1 cellular context compared by ENCODE assay signal in the genomic region with DNA sequence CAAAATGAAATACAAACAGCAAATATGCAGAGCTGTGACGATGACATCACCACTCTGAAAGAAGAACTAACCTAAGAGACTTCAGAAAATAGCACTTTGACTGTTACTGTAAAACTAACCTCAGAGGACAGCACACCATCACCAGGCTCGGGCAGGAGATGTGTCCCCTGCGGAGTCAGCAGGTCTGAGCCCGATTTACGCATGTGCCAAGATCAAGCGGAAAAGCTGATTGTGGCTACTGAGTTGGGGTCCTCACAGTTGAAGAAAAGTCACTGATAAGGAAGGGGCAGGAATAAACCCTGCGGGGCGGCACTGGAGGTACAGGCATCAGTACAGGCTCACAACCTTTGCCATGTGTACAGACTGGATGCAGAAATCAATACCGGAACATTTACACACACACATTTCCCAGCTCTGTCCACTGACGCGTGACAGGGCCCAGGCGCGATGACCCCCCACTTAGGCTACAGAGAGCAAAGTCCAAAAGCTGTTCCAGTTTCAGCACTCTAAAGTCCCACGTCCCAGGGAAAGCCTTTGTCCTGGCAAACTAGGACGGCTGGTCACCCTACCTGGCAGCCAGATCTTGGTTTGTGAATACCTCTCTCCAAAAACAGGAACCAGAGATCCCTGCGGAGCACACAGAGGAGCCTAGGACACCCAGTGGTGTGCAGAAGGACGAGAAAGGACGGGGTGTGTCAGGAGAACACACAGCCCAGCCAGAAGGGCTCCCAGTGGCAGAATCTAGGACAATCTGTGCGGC.
A peak's percentile ranks its signal among the peaks of the same experiment; 100 is the strongest.
TF ChIP-seq lines count a peak whose summit lies in the region.

No MANE protein-coding gene starts in this region.

TF ChIP-seq in HepG2, 621 proteins besides CTCF, POLR2A, EP300 and RAD21 (continued from another document and continues in another):
- TF ChIP-seq, protein P1, sequence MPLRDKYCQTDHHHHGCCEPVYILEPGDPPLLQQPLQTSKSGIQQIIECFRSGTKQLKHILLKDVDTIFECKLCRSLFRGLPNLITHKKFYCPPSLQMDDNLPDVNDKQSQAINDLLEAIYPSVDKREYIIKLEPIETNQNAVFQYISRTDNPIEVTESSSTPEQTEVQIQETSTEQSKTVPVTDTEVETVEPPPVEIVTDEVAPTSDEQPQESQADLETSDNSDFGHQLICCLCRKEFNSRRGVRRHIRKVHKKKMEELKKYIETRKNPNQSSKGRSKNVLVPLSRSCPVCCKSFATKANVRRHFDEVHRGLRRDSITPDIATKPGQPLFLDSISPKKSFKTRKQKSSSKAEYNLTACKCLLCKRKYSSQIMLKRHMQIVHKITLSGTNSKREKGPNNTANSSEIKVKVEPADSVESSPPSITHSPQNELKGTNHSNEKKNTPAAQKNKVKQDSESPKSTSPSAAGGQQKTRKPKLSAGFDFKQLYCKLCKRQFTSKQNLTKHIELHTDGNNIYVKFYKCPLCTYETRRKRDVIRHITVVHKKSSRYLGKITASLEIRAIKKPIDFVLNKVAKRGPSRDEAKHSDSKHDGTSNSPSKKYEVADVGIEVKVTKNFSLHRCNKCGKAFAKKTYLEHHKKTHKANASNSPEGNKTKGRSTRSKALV (CRISPR knock-in tag; IDR thresholded peaks at IDR 0.05), result 0 out of 2 replicates have a peak, but pooled peaks have one; percentile 68
- TF ChIP-seq NFYB (CRISPR knock-in tag; IDR thresholded peaks at IDR 0.05), result peak; percentile 33; the same call in 1 of the 2 replicates
- TF ChIP-seq ZNF34 (CRISPR knock-in tag; IDR thresholded peaks at IDR 0.05; ENCODE audit: borderline replicate concordance), result no peak
- TF ChIP-seq JARID2 (CRISPR knock-in tag; IDR thresholded peaks at IDR 0.05; ENCODE audit: insufficient replicate concordance), result no peak
- TF ChIP-seq, protein P2, sequence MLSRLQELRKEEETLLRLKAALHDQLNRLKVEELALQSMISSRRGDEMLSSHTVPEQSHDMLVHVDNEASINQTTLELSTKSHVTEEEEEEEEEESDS (CRISPR knock-in tag; IDR thresholded peaks at IDR 0.05; ENCODE audit: borderline replicate concordance), result 0 out of 2 replicates have a peak, but pooled peaks have one; percentile 67
- TF ChIP-seq RFX3 (CRISPR knock-in tag; IDR thresholded peaks at IDR 0.05), result no peak
- TF ChIP-seq, protein P3, sequence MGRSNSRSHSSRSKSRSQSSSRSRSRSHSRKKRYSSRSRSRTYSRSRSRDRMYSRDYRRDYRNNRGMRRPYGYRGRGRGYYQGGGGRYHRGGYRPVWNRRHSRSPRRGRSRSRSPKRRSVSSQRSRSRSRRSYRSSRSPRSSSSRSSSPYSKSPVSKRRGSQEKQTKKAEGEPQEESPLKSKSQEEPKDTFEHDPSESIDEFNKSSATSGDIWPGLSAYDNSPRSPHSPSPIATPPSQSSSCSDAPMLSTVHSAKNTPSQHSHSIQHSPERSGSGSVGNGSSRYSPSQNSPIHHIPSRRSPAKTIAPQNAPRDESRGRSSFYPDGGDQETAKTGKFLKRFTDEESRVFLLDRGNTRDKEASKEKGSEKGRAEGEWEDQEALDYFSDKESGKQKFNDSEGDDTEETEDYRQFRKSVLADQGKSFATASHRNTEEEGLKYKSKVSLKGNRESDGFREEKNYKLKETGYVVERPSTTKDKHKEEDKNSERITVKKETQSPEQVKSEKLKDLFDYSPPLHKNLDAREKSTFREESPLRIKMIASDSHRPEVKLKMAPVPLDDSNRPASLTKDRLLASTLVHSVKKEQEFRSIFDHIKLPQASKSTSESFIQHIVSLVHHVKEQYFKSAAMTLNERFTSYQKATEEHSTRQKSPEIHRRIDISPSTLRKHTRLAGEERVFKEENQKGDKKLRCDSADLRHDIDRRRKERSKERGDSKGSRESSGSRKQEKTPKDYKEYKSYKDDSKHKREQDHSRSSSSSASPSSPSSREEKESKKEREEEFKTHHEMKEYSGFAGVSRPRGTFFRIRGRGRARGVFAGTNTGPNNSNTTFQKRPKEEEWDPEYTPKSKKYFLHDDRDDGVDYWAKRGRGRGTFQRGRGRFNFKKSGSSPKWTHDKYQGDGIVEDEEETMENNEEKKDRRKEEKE (IDR thresholded peaks at IDR 0.05), result no peak
- peak; percentile 74; the same call in 1 of the 2 replicates for TF ChIP-seq ZNF552 (CRISPR knock-in tag; IDR thresholded peaks at IDR 0.05; ENCODE audit: borderline replicate concordance)
- TF ChIP-seq NFRKB (IDR thresholded peaks at IDR 0.05), result no peak
- peak; percentile 78 for TF ChIP-seq KDM1A (CRISPR knock-in tag; IDR thresholded peaks at IDR 0.05)
- no peak for TF ChIP-seq NBN (conservative IDR thresholded peaks at IDR 0.05)
- peak; percentile 82 for TF ChIP-seq ARID2 (CRISPR knock-in tag; IDR thresholded peaks at IDR 0.05; ENCODE audit: borderline replicate concordance)
- TF ChIP-seq, protein P4, sequence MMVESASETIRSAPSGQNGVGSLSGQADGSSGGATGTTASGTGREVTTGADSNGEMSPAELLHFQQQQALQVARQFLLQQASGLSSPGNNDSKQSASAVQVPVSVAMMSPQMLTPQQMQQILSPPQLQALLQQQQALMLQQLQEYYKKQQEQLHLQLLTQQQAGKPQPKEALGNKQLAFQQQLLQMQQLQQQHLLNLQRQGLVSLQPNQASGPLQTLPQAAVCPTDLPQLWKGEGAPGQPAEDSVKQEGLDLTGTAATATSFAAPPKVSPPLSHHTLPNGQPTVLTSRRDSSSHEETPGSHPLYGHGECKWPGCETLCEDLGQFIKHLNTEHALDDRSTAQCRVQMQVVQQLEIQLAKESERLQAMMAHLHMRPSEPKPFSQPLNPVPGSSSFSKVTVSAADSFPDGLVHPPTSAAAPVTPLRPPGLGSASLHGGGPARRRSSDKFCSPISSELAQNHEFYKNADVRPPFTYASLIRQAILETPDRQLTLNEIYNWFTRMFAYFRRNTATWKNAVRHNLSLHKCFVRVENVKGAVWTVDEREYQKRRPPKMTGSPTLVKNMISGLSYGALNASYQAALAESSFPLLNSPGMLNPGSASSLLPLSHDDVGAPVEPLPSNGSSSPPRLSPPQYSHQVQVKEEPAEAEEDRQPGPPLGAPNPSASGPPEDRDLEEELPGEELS (CRISPR knock-in tag; IDR thresholded peaks at IDR 0.05), result peak; percentile 91
- peak; percentile 76; the same call in 1 of the 2 replicates for TF ChIP-seq ZNF564 (CRISPR knock-in tag; IDR thresholded peaks at IDR 0.05)
- TF ChIP-seq ZNF367 (CRISPR knock-in tag; IDR thresholded peaks at IDR 0.05; ENCODE audit: borderline replicate concordance), result no peak
- TF ChIP-seq, protein P5, sequence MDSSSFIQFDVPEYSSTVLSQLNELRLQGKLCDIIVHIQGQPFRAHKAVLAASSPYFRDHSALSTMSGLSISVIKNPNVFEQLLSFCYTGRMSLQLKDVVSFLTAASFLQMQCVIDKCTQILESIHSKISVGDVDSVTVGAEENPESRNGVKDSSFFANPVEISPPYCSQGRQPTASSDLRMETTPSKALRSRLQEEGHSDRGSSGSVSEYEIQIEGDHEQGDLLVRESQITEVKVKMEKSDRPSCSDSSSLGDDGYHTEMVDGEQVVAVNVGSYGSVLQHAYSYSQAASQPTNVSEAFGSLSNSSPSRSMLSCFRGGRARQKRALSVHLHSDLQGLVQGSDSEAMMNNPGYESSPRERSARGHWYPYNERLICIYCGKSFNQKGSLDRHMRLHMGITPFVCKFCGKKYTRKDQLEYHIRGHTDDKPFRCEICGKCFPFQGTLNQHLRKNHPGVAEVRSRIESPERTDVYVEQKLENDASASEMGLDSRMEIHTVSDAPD (CRISPR knock-in tag; IDR thresholded peaks at IDR 0.05), result peak; percentile 98
- TF ChIP-seq, protein P6, sequence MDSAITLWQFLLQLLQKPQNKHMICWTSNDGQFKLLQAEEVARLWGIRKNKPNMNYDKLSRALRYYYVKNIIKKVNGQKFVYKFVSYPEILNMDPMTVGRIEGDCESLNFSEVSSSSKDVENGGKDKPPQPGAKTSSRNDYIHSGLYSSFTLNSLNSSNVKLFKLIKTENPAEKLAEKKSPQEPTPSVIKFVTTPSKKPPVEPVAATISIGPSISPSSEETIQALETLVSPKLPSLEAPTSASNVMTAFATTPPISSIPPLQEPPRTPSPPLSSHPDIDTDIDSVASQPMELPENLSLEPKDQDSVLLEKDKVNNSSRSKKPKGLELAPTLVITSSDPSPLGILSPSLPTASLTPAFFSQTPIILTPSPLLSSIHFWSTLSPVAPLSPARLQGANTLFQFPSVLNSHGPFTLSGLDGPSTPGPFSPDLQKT (CRISPR knock-in tag; IDR thresholded peaks at IDR 0.05; ENCODE audit: borderline replicate concordance), result no peak
- TF ChIP-seq, protein P7, sequence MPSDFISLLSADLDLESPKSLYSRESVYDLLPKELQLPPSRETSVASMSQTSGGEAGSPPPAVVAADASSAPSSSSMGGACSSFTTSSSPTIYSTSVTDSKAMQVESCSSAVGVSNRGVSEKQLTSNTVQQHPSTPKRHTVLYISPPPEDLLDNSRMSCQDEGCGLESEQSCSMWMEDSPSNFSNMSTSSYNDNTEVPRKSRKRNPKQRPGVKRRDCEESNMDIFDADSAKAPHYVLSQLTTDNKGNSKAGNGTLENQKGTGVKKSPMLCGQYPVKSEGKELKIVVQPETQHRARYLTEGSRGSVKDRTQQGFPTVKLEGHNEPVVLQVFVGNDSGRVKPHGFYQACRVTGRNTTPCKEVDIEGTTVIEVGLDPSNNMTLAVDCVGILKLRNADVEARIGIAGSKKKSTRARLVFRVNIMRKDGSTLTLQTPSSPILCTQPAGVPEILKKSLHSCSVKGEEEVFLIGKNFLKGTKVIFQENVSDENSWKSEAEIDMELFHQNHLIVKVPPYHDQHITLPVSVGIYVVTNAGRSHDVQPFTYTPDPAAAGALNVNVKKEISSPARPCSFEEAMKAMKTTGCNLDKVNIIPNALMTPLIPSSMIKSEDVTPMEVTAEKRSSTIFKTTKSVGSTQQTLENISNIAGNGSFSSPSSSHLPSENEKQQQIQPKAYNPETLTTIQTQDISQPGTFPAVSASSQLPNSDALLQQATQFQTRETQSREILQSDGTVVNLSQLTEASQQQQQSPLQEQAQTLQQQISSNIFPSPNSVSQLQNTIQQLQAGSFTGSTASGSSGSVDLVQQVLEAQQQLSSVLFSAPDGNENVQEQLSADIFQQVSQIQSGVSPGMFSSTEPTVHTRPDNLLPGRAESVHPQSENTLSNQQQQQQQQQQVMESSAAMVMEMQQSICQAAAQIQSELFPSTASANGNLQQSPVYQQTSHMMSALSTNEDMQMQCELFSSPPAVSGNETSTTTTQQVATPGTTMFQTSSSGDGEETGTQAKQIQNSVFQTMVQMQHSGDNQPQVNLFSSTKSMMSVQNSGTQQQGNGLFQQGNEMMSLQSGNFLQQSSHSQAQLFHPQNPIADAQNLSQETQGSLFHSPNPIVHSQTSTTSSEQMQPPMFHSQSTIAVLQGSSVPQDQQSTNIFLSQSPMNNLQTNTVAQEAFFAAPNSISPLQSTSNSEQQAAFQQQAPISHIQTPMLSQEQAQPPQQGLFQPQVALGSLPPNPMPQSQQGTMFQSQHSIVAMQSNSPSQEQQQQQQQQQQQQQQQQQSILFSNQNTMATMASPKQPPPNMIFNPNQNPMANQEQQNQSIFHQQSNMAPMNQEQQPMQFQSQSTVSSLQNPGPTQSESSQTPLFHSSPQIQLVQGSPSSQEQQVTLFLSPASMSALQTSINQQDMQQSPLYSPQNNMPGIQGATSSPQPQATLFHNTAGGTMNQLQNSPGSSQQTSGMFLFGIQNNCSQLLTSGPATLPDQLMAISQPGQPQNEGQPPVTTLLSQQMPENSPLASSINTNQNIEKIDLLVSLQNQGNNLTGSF (CRISPR knock-in tag; IDR thresholded peaks at IDR 0.05), result no peak
- TF ChIP-seq, protein P8, sequence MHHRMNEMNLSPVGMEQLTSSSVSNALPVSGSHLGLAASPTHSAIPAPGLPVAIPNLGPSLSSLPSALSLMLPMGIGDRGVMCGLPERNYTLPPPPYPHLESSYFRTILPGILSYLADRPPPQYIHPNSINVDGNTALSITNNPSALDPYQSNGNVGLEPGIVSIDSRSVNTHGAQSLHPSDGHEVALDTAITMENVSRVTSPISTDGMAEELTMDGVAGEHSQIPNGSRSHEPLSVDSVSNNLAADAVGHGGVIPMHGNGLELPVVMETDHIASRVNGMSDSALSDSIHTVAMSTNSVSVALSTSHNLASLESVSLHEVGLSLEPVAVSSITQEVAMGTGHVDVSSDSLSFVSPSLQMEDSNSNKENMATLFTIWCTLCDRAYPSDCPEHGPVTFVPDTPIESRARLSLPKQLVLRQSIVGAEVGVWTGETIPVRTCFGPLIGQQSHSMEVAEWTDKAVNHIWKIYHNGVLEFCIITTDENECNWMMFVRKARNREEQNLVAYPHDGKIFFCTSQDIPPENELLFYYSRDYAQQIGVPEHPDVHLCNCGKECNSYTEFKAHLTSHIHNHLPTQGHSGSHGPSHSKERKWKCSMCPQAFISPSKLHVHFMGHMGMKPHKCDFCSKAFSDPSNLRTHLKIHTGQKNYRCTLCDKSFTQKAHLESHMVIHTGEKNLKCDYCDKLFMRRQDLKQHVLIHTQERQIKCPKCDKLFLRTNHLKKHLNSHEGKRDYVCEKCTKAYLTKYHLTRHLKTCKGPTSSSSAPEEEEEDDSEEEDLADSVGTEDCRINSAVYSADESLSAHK (CRISPR knock-in tag; IDR thresholded peaks at IDR 0.05; ENCODE audit: borderline replicate concordance), result no peak
- peak; percentile 48; the same call in 1 of the 2 replicates for TF ChIP-seq ZKSCAN8 (CRISPR knock-in tag; IDR thresholded peaks at IDR 0.05; ENCODE audit: borderline replicate concordance)
- TF ChIP-seq TCF7 (IDR thresholded peaks at IDR 0.05; ENCODE audit: low read depth), result peak; percentile 49
- TF ChIP-seq, protein P9, sequence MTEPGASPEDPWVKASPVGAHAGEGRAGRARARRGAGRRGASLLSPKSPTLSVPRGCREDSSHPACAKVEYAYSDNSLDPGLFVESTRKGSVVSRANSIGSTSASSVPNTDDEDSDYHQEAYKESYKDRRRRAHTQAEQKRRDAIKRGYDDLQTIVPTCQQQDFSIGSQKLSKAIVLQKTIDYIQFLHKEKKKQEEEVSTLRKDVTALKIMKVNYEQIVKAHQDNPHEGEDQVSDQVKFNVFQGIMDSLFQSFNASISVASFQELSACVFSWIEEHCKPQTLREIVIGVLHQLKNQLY (CRISPR knock-in tag; IDR thresholded peaks at IDR 0.05), result peak; percentile 96
- TF ChIP-seq, protein P10, sequence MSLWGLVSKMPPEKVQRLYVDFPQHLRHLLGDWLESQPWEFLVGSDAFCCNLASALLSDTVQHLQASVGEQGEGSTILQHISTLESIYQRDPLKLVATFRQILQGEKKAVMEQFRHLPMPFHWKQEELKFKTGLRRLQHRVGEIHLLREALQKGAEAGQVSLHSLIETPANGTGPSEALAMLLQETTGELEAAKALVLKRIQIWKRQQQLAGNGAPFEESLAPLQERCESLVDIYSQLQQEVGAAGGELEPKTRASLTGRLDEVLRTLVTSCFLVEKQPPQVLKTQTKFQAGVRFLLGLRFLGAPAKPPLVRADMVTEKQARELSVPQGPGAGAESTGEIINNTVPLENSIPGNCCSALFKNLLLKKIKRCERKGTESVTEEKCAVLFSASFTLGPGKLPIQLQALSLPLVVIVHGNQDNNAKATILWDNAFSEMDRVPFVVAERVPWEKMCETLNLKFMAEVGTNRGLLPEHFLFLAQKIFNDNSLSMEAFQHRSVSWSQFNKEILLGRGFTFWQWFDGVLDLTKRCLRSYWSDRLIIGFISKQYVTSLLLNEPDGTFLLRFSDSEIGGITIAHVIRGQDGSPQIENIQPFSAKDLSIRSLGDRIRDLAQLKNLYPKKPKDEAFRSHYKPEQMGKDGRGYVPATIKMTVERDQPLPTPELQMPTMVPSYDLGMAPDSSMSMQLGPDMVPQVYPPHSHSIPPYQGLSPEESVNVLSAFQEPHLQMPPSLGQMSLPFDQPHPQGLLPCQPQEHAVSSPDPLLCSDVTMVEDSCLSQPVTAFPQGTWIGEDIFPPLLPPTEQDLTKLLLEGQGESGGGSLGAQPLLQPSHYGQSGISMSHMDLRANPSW (CRISPR knock-in tag; IDR thresholded peaks at IDR 0.05; ENCODE audit: borderline replicate concordance), result peak; percentile 75; the same call in 1 of the 2 replicates
- peak; percentile 94 for TF ChIP-seq ATF7 (IDR thresholded peaks at IDR 0.05)
- peak; percentile 83; the same call in 1 of the 2 replicates for TF ChIP-seq ATF7 (CRISPR knock-in tag; IDR thresholded peaks at IDR 0.05)
